In genomic region chr12:103762473-103762872, GRCh38 we compare ENCODE assay signal across 9 cellular contexts.
"Had no signal": no experiment of that assay in that cellular context is flagged by ENCODE, and none has a peak within 500 bp of the region (broad histone marks: within the 10 kb centered on the region; RNA-seq: fewer than 3 reads in every experiment).

No MANE protein-coding gene starts in this region.

- H3K4me3 ChIP-seq: GM23248, GM23338, HAP-1 had no signal

- H3K36me3 ChIP-seq: HAP-1 had no signal

- ATAC-seq: GM23338, HCT116 had no signal

- H3K27ac ChIP-seq: GM23248 had no signal

- H3K4me1 ChIP-seq: HAP-1 had no signal

- DNase-seq: GM23248, GOT3, H7, H9, HCEC 1CT, HFFc6 had no signal

- H3K9me3 ChIP-seq: HAP-1 had no signal
